8 cellular contexts compared by ENCODE assay signal in genomic region chr9:133532937-133533668, GRCh38. TPM values are rescaled to one million over a fixed set of nuclear protein-coding genes. Genes with fewer than 3 reads are reported as not detected.
A peak's percentile ranks its signal among the peaks of the same experiment; 100 is the strongest.
DNase-seq lines count a peak whose midpoint lies in the region; ATAC-seq and TF ChIP-seq lines count a peak whose summit lies in the region.

No MANE protein-coding gene starts in this region.

- WGBS in body of pancreas, 2 donors, result 55 to 61% methylated on average over 18 to 20 of the region's 20 CpGs

- no peaks in the 10 kb centered on the region for H3K27me3 ChIP-seq in body of pancreas

- TF ChIP-seq CTCF in GM12865 (IDR thresholded peaks at IDR 0.05; ENCODE audit: insufficient read depth, low read depth, low read length, missing control alignments) (peak; percentile 64), body of pancreas (IDR thresholded peaks at IDR 0.05) (peak in 6 of 7 experiments; percentile 20 to 84 (median 56))

- H3K4me1 ChIP-seq in body of pancreas, result peaks cover 28% of the 10 kb centered on the region

- DNase-seq in GM12865 (ENCODE audit: low read depth) (peak; percentile 78), NCI-H146 (lab: John Stamatoyannopoulos, UW) (peak; percentile 66), UCSD-AML1 (lab: John Stamatoyannopoulos, UW; ENCODE audit: unreplicated experiment) (peak; percentile 86), body of pancreas (peak; percentile 68 to 73 (median 71)), left colon (peak; percentile 77 to 86)
- DNase-seq in stimulated activated CD4-positive, alpha-beta T cell treated with anti-CD3 and anti-CD28 coated beads, TNF-alpha, amount 100 ng/mL, for 48 hours (ENCODE audit: low read depth in 3 of 3), result peak; percentile 67 to 70 (median 68)

- no peaks in the 10 kb centered on the region for H3K9me3 ChIP-seq in body of pancreas

- ATAC-seq in body of pancreas (peak; percentile 43), left colon (peak; percentile 85), HG02588 (IDR thresholded peaks at IDR 0.05; ENCODE audit: unreplicated experiment) (no peak), HG03108 (IDR thresholded peaks at IDR 0.05; ENCODE audit: unreplicated experiment) (no peak)

- H3K27ac ChIP-seq in body of pancreas, result peak overlapping the region in 1 of 4 donors; percentile 52

- intact Hi-C loops in body of pancreas (cut with DNase I), result loop anchor here (10.0 kb wide), 1 partner anchor 472 kb away; no protein-coding TSS in a partner anchor
- intact Hi-C loops in left colon (cut with DNase I, micrococcal nuclease), result loop anchor here in 1 of 2 donors (5.0 kb wide), 1 partner anchor 194 kb away; no protein-coding TSS in a partner anchor

- TF ChIP-seq POLR2A in body of pancreas (IDR thresholded peaks at IDR 0.05), result no peak

- H3K4me3 ChIP-seq in GM12865 (ENCODE audit: low read depth, low read length) (no peak overlapping the region), body of pancreas (no peak overlapping the region)

- no peaks in the 10 kb centered on the region for H3K36me3 ChIP-seq in body of pancreas (replicated peaks in 1 of 2; ENCODE audit: insufficient read depth in 1 of 2, low read depth in 2 of 2)

RNA-seq across cellular contexts. Expression of gene ADAMTSL2, which starts 1.4 kb away (rescaled TPM):
- total RNA-seq in body of pancreas (10 to 100 TPM in 1 of 2 donors, 1 to 10 TPM in 1; 4.2 to 21.8 TPM), left colon (1 to 10 TPM; 1.2 to 1.3 TPM)

RNA-seq across cellular contexts. Expression of gene MYMK, which starts 8.3 kb away (rescaled TPM):
- total RNA-seq in body of pancreas (not detected), left colon (not detected)

RNA-seq across cellular contexts. Expression of gene SLC2A6, which starts 54.2 kb away (rescaled TPM):
- total RNA-seq in body of pancreas, result 1 to 10 TPM; 2.6 to 3.0 TPM
- total RNA-seq in left colon, result 1 to 10 TPM; 1.6 to 2.9 TPM

Comparison
In these comparisons a context has a peak if more than half of its experiments do, and no peak if none do; other contexts are left out.
1. ATAC-seq: peak in body of pancreas (single experiment) and left colon (single experiment); none in HG02588 (single experiment) and HG03108 (single experiment).
2. Peak in every context shown above with its lines, with median percentiles within 50 percentile points of each other: DNase-seq.